Comparison of ENCODE assay signal across 8 cellular contexts in the genomic region with DNA sequence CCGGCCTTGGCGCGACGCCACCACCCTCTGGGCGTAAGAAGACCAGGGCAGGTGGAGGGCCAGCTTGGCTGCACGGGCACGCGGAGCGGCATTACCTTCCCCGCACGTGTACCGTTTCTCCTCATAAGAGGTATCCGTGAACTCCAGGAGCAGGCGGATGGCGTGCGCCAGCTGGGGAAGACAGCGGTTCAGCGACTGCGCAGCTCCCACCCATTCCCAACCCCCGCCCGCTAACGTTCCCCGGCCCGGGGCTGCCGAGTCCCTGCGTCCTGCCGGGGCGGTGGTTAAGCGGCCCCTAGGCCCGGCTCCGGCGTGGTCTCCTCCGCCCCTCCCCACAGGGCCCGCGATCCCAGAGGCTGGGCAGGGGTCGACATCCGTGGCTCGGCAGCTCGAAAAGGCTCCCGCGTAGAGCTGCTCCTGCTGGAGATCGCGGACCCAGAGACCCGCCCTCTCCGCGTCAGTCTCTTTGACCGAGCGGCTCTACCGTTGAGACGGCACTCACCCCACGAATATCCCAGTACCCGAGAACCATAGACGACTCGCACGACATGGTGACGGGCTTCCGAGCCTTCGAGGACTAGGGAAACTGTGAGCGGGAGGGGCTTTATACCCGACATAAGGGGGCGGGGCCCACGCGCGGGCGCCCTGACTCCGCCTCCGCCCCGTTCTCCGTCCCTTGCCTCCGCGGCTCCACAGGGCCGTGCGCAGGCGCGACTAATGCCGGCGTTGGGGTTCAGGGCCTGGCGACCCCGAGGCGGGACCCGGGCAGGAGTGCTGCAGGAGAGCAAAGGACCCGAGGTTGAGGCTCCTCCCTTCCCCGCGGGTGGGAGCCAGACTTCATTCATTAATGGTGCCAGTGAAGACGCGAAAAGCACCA. TPM values are rescaled to one million over a fixed set of nuclear protein-coding genes. Genes with fewer than 3 reads are reported as not detected.
A peak's percentile ranks its signal among the peaks of the same experiment; 100 is the strongest.
DNase-seq lines count a peak whose midpoint lies in the region; ATAC-seq and TF ChIP-seq lines count a peak whose summit lies in the region.

No MANE protein-coding gene starts in this region.

- peak; percentile 48 for DNase-seq in AG10803 (ENCODE audit: low read depth)
- DNase-seq in RWPE1 (ENCODE audit: low spot score), result peak; percentile 66
- peak; percentile 66 for DNase-seq in activated gamma-delta T cell treated with anti-CD3 and anti-CD28 coated beads, Interleukin-2, amount 50 U/mL, for 16 hours (ENCODE audit: low read depth)
- DNase-seq in foreskin melanocyte, result peak; percentile 42
- peak; percentile 89 for DNase-seq in neural progenitor cell (ENCODE audit: low spot score)
- DNase-seq in stomach, result peak; percentile 87

- H3K27ac ChIP-seq in HUES48 (ENCODE audit: low read depth, low read length) (no peak overlapping the region), RWPE1 (peak overlapping the region; percentile 38; the same call in 1 of the 2 replicates), neural progenitor cell (no peak overlapping the region), stomach (peak overlapping the region; percentile 79 to 91 (median 84))

- H3K79me2 ChIP-seq in neural progenitor cell (ENCODE audit: low read depth), result no peaks in the 10 kb centered on the region

- H3K9me3 ChIP-seq in HUES48 (ENCODE audit: control insufficient read depth, insufficient read depth, low read length), result no peaks in the 10 kb centered on the region
- no peaks in the 10 kb centered on the region for H3K9me3 ChIP-seq in neural progenitor cell (ENCODE audit: low read depth)
- no peaks in the 10 kb centered on the region for H3K9me3 ChIP-seq in stomach

- TF ChIP-seq CTCF in AG10803 (conservative IDR thresholded peaks at IDR 0.05; ENCODE audit: low read length) (no peak), RWPE1 (conservative IDR thresholded peaks at IDR 0.05; ENCODE audit: low read depth) (no peak), neural progenitor cell (IDR thresholded peaks at IDR 0.05) (no peak), stomach (IDR thresholded peaks at IDR 0.05) (no peak)

- peaks cover 46% of the 10 kb centered on the region for H3K27me3 ChIP-seq in HUES48 (ENCODE audit: control insufficient read depth, insufficient read depth, low read length)
- peaks cover 48% of the 10 kb centered on the region for H3K27me3 ChIP-seq in neural progenitor cell
- H3K27me3 ChIP-seq in stomach, result peaks cover 0 to 5% (median 0%) of the 10 kb centered on the region in 3 donors

- no peaks in the 10 kb centered on the region for H3K9me3 Mint-ChIP-seq in neural progenitor cell

- CTCF ChIA-PET in RWPE1 (lab: Yijun Ruan, JAX), result interaction anchor here (0.5 to 0.9 kb wide), 2 partner anchors 69 to 381 kb away, joined by 3 read pairs; no protein-coding TSS in a partner anchor

- no peak overlapping the region for H3K27ac Mint-ChIP-seq in neural progenitor cell

- WGBS in stomach, 5 donors, result 1 to 3% (median 2%) methylated on average over 41 to 86 of the region's 86 CpGs

- H3K4me1 Mint-ChIP-seq in neural progenitor cell, result peaks cover 17% of the 10 kb centered on the region

- H3K27me3 Mint-ChIP-seq in neural progenitor cell (ENCODE audit: insufficient read depth, low read depth), result peaks cover 5% of the 10 kb centered on the region

- no peak for TF ChIP-seq EP300 in stomach (IDR thresholded peaks at IDR 0.05)

- peak in 2 of 4 donors; percentile 43 to 83 for TF ChIP-seq POLR2A in stomach (IDR thresholded peaks at IDR 0.05)

- H3K9ac ChIP-seq in HUES48 (ENCODE audit: low read depth, low read length) (peak overlapping the region; percentile 27; the same call in 1 of the 2 replicates), neural progenitor cell (no peak overlapping the region)

- POLR2A ChIA-PET in RWPE1 (lab: Yijun Ruan, JAX; ENCODE audit: low non-redundant PET), result no interaction called here

- H3F3A ChIP-seq in neural progenitor cell (ENCODE audit: low read depth), result peaks cover 10% of the 10 kb centered on the region

- peak; percentile 90 for ATAC-seq in GM19395 (IDR thresholded peaks at IDR 0.05; ENCODE audit: unreplicated experiment)

- H3K4me3 ChIP-seq in AG10803 (ENCODE audit: low read length) (peak overlapping the region; percentile 77), HUES48 (ENCODE audit: low read depth, low read length) (peak overlapping the region; percentile 70), neural progenitor cell (peak overlapping the region; percentile 60), stomach (peak overlapping the region; percentile 63 to 89 (median 74))

- intact Hi-C loops in stomach (cut with DNase I; ENCODE audit: low total_unique reads), result no loop called here

- H3K4me2 ChIP-seq in neural progenitor cell, result peak overlapping the region; percentile 98

- peak overlapping the region; percentile 89 for H2AFZ ChIP-seq in neural progenitor cell (replicated peaks)

- H4K20me1 ChIP-seq in neural progenitor cell (ENCODE audit: low read depth), result no peaks in the 10 kb centered on the region

- H3K36me3 Mint-ChIP-seq in neural progenitor cell, result peaks cover 21% of the 10 kb centered on the region

- no peaks in the 10 kb centered on the region for H3K36me3 ChIP-seq in HUES48 (ENCODE audit: control insufficient read depth, insufficient read depth, low read length)
- no peaks in the 10 kb centered on the region for H3K36me3 ChIP-seq in neural progenitor cell
- peaks cover 17 to 30% (median 27%) of the 10 kb centered on the region in 4 donors for H3K36me3 ChIP-seq in stomach

- H3K4me3 Mint-ChIP-seq in neural progenitor cell, result peak overlapping the region; percentile 79

- H3K4me1 ChIP-seq in HUES48 (ENCODE audit: control insufficient read depth, insufficient read depth, low read length), result no peaks in the 10 kb centered on the region
- H3K4me1 ChIP-seq in neural progenitor cell, result peaks cover 6% of the 10 kb centered on the region
- peaks cover 23 to 34% (median 25%) of the 10 kb centered on the region in 4 donors for H3K4me1 ChIP-seq in stomach

RNA-seq across cellular contexts. Expression of gene GSTM3, which starts 0.9 kb away (rescaled TPM):
- total RNA-seq in neural progenitor cell (ENCODE audit: low replicate concordance) (6.4 and 12.9 TPM in 2 replicates), stomach (100 to 1,000 TPM in 2 of 5 donors, 10 to 100 TPM in 3; 32.2 to 213 (median 84.6) TPM)
- 100 to 1,000 TPM in 2 of 3 donors, 10 to 100 TPM in 1; 83.8 to 350 (median 194) TPM for polyA plus RNA-seq in stomach

RNA-seq across cellular contexts. Expression of gene EPS8L3, which starts 23.7 kb away (rescaled TPM):
- total RNA-seq in neural progenitor cell (ENCODE audit: low replicate concordance) (not detected in 2 replicates), stomach (100 to 1,000 TPM in 2 of 5 donors, 10 to 100 TPM in 3; 22.3 to 299 (median 85.8) TPM)
- 10 to 100 TPM in 1 of 3 donors, 1 to 10 TPM in 2; 9.5 to 40.9 (median 9.6) TPM for polyA plus RNA-seq in stomach

RNA-seq across cellular contexts. Expression of gene GSTM5, which starts 27.9 kb away (rescaled TPM):
- 0.62 TPM in 1 of 2 replicates, not detected in the other for total RNA-seq in neural progenitor cell (ENCODE audit: low replicate concordance)
- 10 to 100 TPM in 2 of 5 donors, 1 to 10 TPM in 1, not detected in 2; 1.4 to 35.6 (median 18.5) TPM for total RNA-seq in stomach
- 10 to 100 TPM in 2 of 3 donors, 1 to 10 TPM in 1; 3.6 to 22.0 (median 14.9) TPM for polyA plus RNA-seq in stomach

RNA-seq across cellular contexts. Expression of gene GSTM1, which starts 52.4 kb away (rescaled TPM):
- 13.8 and 20.8 TPM in 2 replicates for total RNA-seq in neural progenitor cell (ENCODE audit: low replicate concordance)
- total RNA-seq in stomach, result 10 to 100 TPM in 1 of 5 donors, 1 to 10 TPM in 2, not detected in 2; 2.6 to 69.4 (median 5.4) TPM
- 10 to 100 TPM in 2 of 3 donors, under 1 TPM in 1; 0.23 to 99.7 (median 86.4) TPM for polyA plus RNA-seq in stomach

Comparison
In these comparisons a context has a peak if more than half of its experiments do, and no peak if none do; other contexts are left out.
1. H3K27ac ChIP-seq: peak in RWPE1 (single experiment) and stomach (5 of 5); none in HUES48 (single experiment) and neural progenitor cell (single experiment).
2. RNA of gene EPS8L3, which starts 23.7 kb away (total RNA-seq): 22.3 to 299 TPM in stomach; not detected in neural progenitor cell; every median in the first group is over 10 times any median in the second.
3. Peak in every context shown above with its lines, with median percentiles within 50 percentile points of each other: DNase-seq and H3K4me3 ChIP-seq.